In genomic region chr12:121241203-121241970, GRCh38 we compare ENCODE assay signal across 8 cellular contexts. TPM values are rescaled to one million over a fixed set of nuclear protein-coding genes. Genes with fewer than 3 reads are reported as not detected.
DNase-seq lines count a peak whose midpoint lies in the region; ATAC-seq lines count a peak whose summit lies in the region.
"Had no signal": no experiment of that assay in that cellular context is flagged by ENCODE, and none has a peak within 500 bp of the region (broad histone marks: within the 10 kb centered on the region; RNA-seq: fewer than 3 reads in every experiment).

No MANE protein-coding gene starts in this region.

- H3K27me3 Mint-ChIP-seq in stimulated activated naive B cell treated with anti-CD40 and anti-IgM and Interleukin-4, amounts not matched to agents 10 μg/mL and 1 μg/mL and 100 μg/mL, for 72 hours: no peaks in the 10 kb centered on the region

- H3K9me3 ChIP-seq in SK-N-MC (ENCODE audit: low read depth, low read length) (no peaks in the 10 kb centered on the region), right cardiac atrium (ENCODE audit: control insufficient read depth, low read length) (no peaks in the 10 kb centered on the region)

- ATAC-seq in right cardiac atrium: peak; percentile 8 to 9
- ATAC-seq in stimulated activated naive B cell treated with anti-CD40 and anti-IgM and Interleukin-4, amounts not matched to agents 10 μg/mL and 1 μg/mL and 100 μg/mL, for 72 hours (replicated peaks): peak in 1 of 2 donors; percentile 11
- ATAC-seq in HG02885 (IDR thresholded peaks at IDR 0.05; ENCODE audit: poor library complexity, unreplicated experiment): no peak

- H3K27ac Mint-ChIP-seq in stimulated activated naive B cell treated with anti-CD40 and anti-IgM and Interleukin-4, amounts not matched to agents 10 μg/mL and 1 μg/mL and 100 μg/mL, for 72 hours: peak overlapping the region; percentile 88

- H3K9ac ChIP-seq in SK-N-MC (ENCODE audit: insufficient read length): no peak overlapping the region

- H3K36me3 Mint-ChIP-seq in stimulated activated naive B cell treated with anti-CD40 and anti-IgM and Interleukin-4, amounts not matched to agents 10 μg/mL and 1 μg/mL and 100 μg/mL, for 72 hours: peaks cover 35 to 56% of the 10 kb centered on the region in 2 donors

- H3K9me3 Mint-ChIP-seq in stimulated activated naive B cell treated with anti-CD40 and anti-IgM and Interleukin-4, amounts not matched to agents 10 μg/mL and 1 μg/mL and 100 μg/mL, for 72 hours: no peaks in the 10 kb centered on the region

- H3K27ac ChIP-seq in SK-N-MC (peak overlapping the region; percentile 16; the same call in 1 of the 2 replicates), right cardiac atrium (ENCODE audit: low read length) (no peak overlapping the region)

- DNase-seq in H7 (peak; percentile 53), SK-N-MC (ENCODE audit: low read depth, low spot score) (no peak), right cardiac atrium (no peak)
- no peak for DNase-seq in stimulated activated naive B cell treated with anti-CD40 and anti-IgM and Interleukin-4, amounts not matched to agents 10 μg/mL and 1 μg/mL and 100 μg/mL, for 72 hours
- DNase-seq in effector CD4-positive, alpha-beta T cell: no peak
- DNase-seq in activated CD4-positive, alpha-beta T cell treated with anti-CD3 and anti-CD28 coated beads for 48 hours: no peak
- DNase-seq: NCI-H748 treated with DMSO at 0.1 percent for 48 hours had no signal

- no peak overlapping the region for H3K4me3 ChIP-seq in H7 (ENCODE audit: insufficient read depth, low read depth, low read length)
- no peak overlapping the region for H3K4me3 ChIP-seq in SK-N-MC
- no peak overlapping the region for H3K4me3 ChIP-seq in right cardiac atrium (ENCODE audit: low read length)

- H3K4me1 Mint-ChIP-seq in stimulated activated naive B cell treated with anti-CD40 and anti-IgM and Interleukin-4, amounts not matched to agents 10 μg/mL and 1 μg/mL and 100 μg/mL, for 72 hours: peaks cover 21 to 29% of the 10 kb centered on the region in 2 donors

- no peaks in the 10 kb centered on the region for H3K27me3 ChIP-seq in H7 (ENCODE audit: control insufficient read depth, insufficient read depth, low read length)
- H3K27me3 ChIP-seq in right cardiac atrium (ENCODE audit: control insufficient read depth, insufficient read depth): no peaks in the 10 kb centered on the region

- H3K4me1 ChIP-seq in right cardiac atrium (ENCODE audit: control insufficient read depth, insufficient read depth, low read length): no peaks in the 10 kb centered on the region

- H3K4me3 Mint-ChIP-seq in stimulated activated naive B cell treated with anti-CD40 and anti-IgM and Interleukin-4, amounts not matched to agents 10 μg/mL and 1 μg/mL and 100 μg/mL, for 72 hours: peak overlapping the region; percentile 65 to 69

- 73% methylated on average over 15 of the region's 15 CpGs for WGBS in right cardiac atrium

- intact Hi-C loops in right cardiac atrium (cut with DNase I): no loop called here

- H3K36me3 ChIP-seq in H7 (replicated peaks; ENCODE audit: control insufficient read depth, insufficient read depth, low read length): peaks cover 4% of the 10 kb centered on the region
- H3K36me3 ChIP-seq in SK-N-MC (ENCODE audit: insufficient read depth, low read length): peaks cover 25% of the 10 kb centered on the region; the same call in 1 of the 2 replicates

RNA-seq across cellular contexts. Expression of gene P2RX4, which starts 31.5 kb away (rescaled TPM):
- 11.1 and 12.6 TPM in 2 replicates for total RNA-seq in H7 (2014; rRNA removed; shearing (Covaris generic))
- total RNA-seq in right cardiac atrium: 10 to 100 TPM in 1 of 4 donors, 1 to 10 TPM in 3; 6.1 to 10.6 (median 9.0) TPM
- polyA plus RNA-seq in right cardiac atrium: 6.9 TPM

RNA-seq across cellular contexts. Expression of gene CAMKK2, which starts 55.1 kb away (rescaled TPM):
- total RNA-seq in H7 (2014; rRNA removed; shearing (Covaris generic)): 11.0 and 11.6 TPM in 2 replicates
- 10 to 100 TPM; 15.8 to 22.1 (median 20.6) TPM for total RNA-seq in right cardiac atrium
- 11.3 TPM for polyA plus RNA-seq in right cardiac atrium
